Comparison of ENCODE assay signal across 8 cellular contexts in the genomic region with DNA sequence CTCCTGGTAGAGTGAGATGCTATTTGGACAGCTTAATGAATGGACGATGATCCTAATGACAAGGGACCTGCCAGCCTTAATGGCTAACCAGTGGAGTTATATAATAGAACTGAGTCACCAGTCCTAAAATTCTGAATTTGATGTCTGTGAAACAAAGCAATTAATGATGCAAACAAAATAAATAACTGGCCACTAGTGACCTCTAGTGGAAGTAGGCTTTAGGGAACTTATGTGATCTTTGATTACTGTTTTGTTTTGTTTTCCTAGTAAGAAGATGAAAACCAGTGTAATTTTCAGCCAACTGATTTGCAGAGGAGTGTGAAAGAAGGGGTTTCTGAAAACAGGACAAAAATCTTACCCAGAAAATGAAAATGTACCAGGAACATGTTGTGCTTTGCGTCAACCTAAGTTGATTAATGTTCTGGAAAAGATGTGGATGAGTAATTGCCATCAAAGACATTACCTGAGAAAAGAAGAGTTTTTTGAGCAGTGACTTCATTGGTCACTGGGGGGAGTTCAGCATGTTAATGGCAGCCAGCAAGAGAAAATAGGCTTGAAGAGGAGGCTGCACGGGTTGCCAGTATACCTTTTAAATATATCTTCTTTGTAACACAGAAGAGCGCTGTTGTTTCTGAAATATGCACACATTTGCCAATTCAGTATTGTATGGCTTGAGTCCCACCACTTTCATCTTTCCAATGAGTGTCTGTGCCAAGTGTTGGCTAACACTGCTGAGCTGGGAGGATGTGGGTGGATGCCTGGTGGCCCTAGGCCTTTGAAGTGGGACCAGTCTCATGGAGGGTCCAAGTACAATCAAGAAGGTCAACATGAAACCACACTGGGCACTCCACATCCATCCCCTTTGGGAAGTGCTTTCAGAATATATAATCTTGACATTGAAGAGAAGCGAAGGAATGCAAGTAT. TPM values are rescaled to one million over a fixed set of nuclear protein-coding genes. Genes with fewer than 3 reads are reported as not detected.
DNase-seq lines count a peak whose midpoint lies in the region; ATAC-seq and TF ChIP-seq lines count a peak whose summit lies in the region.

No MANE protein-coding gene starts in this region.

- ATAC-seq in GM19397 (IDR thresholded peaks at IDR 0.05; ENCODE audit: unreplicated experiment), result no peak

- DNase-seq in GM20000 (ENCODE audit: low spot score), result peak; percentile 8
- peak; percentile 69 for DNase-seq in NCI-H345 treated with DMSO at 0.1 percent for 48 hours (lab: John Stamatoyannopoulos, UW; ENCODE audit: unreplicated experiment)
- peak; percentile 33 for DNase-seq in cerebellum (ENCODE audit: low spot score)
- DNase-seq in medulla oblongata (ENCODE audit: extremely low spot score), result peak; percentile 75
- no peak for DNase-seq in UCSD-AML1 (lab: John Stamatoyannopoulos, UW; ENCODE audit: unreplicated experiment)
- no peak for DNase-seq in activated CD4-positive, alpha-beta T cell treated with anti-CD3 and anti-CD28 coated beads for 1 hour

- 0 out of 2 replicates have a peak overlapping the region, but pooled peaks have one; percentile 18 for H3K4me3 ChIP-seq in ACC112 (ENCODE audit: low read depth, low read length)

- H3K4me1 ChIP-seq in ACC112 (ENCODE audit: control insufficient read depth, insufficient read depth, low read length, unreplicated experiment), result peaks cover 37% of the 10 kb centered on the region

- H2AFZ ChIP-seq in ACC112 (ENCODE audit: low read length, unreplicated experiment), result no peak overlapping the region

- TF ChIP-seq CTCF in GM20000 (IDR thresholded peaks at IDR 0.05; ENCODE audit: extremely low read depth, missing control alignments), result no peak

- no peaks in the 10 kb centered on the region for H3K36me3 ChIP-seq in ACC112 (ENCODE audit: insufficient read depth, low read length)

- peak overlapping the region; percentile 33; the same call in 1 of the 2 replicates for H3K27ac ChIP-seq in ACC112 (ENCODE audit: low read depth, low read length)

- H3K27me3 ChIP-seq in ACC112 (ENCODE audit: insufficient read depth, low read length), result no peaks in the 10 kb centered on the region

- peaks cover 2% of the 10 kb centered on the region for H3K79me2 ChIP-seq in ACC112 (ENCODE audit: control insufficient read depth, insufficient read depth, low read length, unreplicated experiment)

RNA-seq across cellular contexts. Expression of gene VEPH1, which starts 9.3 kb away (rescaled TPM):
- total RNA-seq in cerebellum, result 19.1 TPM

RNA-seq across cellular contexts. Expression of gene PTX3, which starts 57.2 kb away (rescaled TPM):
- total RNA-seq in cerebellum, result 4.7 TPM

Comparison
In these comparisons a context has a peak if more than half of its experiments do, and no peak if none do; other contexts are left out.
1. DNase-seq: peak in GM20000 (single experiment), NCI-H345 treated with DMSO at 0.1 percent for 48 hours (single experiment), cerebellum (single experiment) and medulla oblongata (single experiment); none in UCSD-AML1 (single experiment) and activated CD4-positive, alpha-beta T cell treated with anti-CD3 and anti-CD28 coated beads for 1 hour (single experiment).